ENCODE assay signal across 6 cellular contexts in genomic region chr5:11616624-11617023, GRCh38.
A peak's percentile ranks its signal among the peaks of the same experiment; 100 is the strongest.
DNase-seq lines count a peak whose midpoint lies in the region; ATAC-seq and TF ChIP-seq lines count a peak whose summit lies in the region.
"Not testable (repeated sequence)": the region's sequence is repeated elsewhere in the genome, so short reads cannot be mapped to it uniquely, and the experiment has no call there.

No MANE protein-coding gene starts in this region.

- H3K9me3 ChIP-seq in Caco-2; heart left ventricle; right cardiac atrium (ENCODE audit: control insufficient read depth, low read length): not testable (repeated sequence)

- WGBS in heart left ventricle, 4 donors: 33 to 43% (median 34%) methylated on average over 7 of the region's 7 CpGs
- WGBS in right cardiac atrium: 33% methylated on average over 7 of the region's 7 CpGs

- POLR2A ChIA-PET in Caco-2 (lab: Charles Lee): not testable (repeated sequence)

- H3K4me3 Mint-ChIP-seq in Caco-2 (ENCODE audit: unreplicated experiment); progenitor cell of endocrine pancreas (ENCODE audit: low read depth): not testable (repeated sequence)

- intact Hi-C loops in Caco-2 (cut with micrococcal nuclease; ENCODE audit: unreplicated experiment): loop anchor here (2.0 to 5.0 kb wide), 2 partner anchors 20 to 324 kb away; no protein-coding TSS in a partner anchor
- intact Hi-C loops in Right ventricle myocardium inferior (cut with DNase I); right cardiac atrium (cut with DNase I): not testable (repeated sequence)
- intact Hi-C loops in heart left ventricle (cut with DNase I): loop anchor here in 4 of 10 donors (5.0 to 10.0 kb wide), 4 partner anchors 232 to 922 kb away; no protein-coding TSS in a partner anchor
- intact Hi-C loops in left cardiac atrium (cut with DNase I): loop anchor here in 1 of 2 donors (5.0 to 10.0 kb wide), 2 partner anchors 349 to 922 kb away; no protein-coding TSS in a partner anchor

- not testable (repeated sequence) for H3K36me3 ChIP-seq in Caco-2 (ENCODE audit: control insufficient read depth, insufficient read depth, low read length); heart left ventricle

- TF ChIP-seq CTCF in Caco-2 (IDR thresholded peaks at IDR 0.05; ENCODE audit: insufficient read depth in 1 of 2, low read depth in 1 of 2, low read length in 1 of 2, severe bottlenecking in 1 of 2, unreplicated experiment in 1 of 2); heart left ventricle (IDR thresholded peaks at IDR 0.05); progenitor cell of endocrine pancreas (IDR thresholded peaks at IDR 0.05; ENCODE audit: unreplicated experiment): not testable (repeated sequence)

- peaks cover 15% of the 10 kb centered on the region for H3K9me3 Mint-ChIP-seq in Caco-2 (ENCODE audit: unreplicated experiment)
- not testable (repeated sequence) for H3K9me3 Mint-ChIP-seq in progenitor cell of endocrine pancreas (ENCODE audit: low read depth)

- not testable (repeated sequence) for H3K27me3 ChIP-seq in Caco-2 (replicated peaks; ENCODE audit: control insufficient read depth, insufficient read depth, low read length); heart left ventricle; right cardiac atrium (ENCODE audit: control insufficient read depth, insufficient read depth)

- H3K27ac Mint-ChIP-seq in Caco-2 (ENCODE audit: unreplicated experiment): peak overlapping the region; percentile 3
- peak overlapping the region; percentile 62 for H3K27ac Mint-ChIP-seq in progenitor cell of endocrine pancreas

- peak overlapping the region in 2 of 12 donors; percentile 35 to 36 for H3K27ac ChIP-seq in heart left ventricle
- not testable (repeated sequence) for H3K27ac ChIP-seq in right cardiac atrium (ENCODE audit: low read length)

- peak in 1 of 2 experiments; percentile 3 for DNase-seq in Caco-2
- DNase-seq in Right ventricle myocardium inferior (ENCODE audit: missing footprints); left cardiac atrium; right cardiac atrium; progenitor cell of endocrine pancreas (ENCODE audit: low spot score, unreplicated experiment): not testable (repeated sequence)
- DNase-seq in heart left ventricle: peak in 4 of 5 donors; percentile 13 to 46 (median 20)

- peak; percentile 68 for ATAC-seq in Right ventricle myocardium inferior
- ATAC-seq in heart left ventricle: peak; percentile 54 to 79 (median 70)
- peak; percentile 64 to 72 for ATAC-seq in left cardiac atrium
- ATAC-seq in right cardiac atrium: peak; percentile 50 to 56

- H3K4me1 Mint-ChIP-seq in Caco-2 (ENCODE audit: low read depth, unreplicated experiment): peaks cover 14% of the 10 kb centered on the region
- H3K4me1 Mint-ChIP-seq in progenitor cell of endocrine pancreas (ENCODE audit: low read depth): not testable (repeated sequence)

- not testable (repeated sequence) for H3K4me1 ChIP-seq in Caco-2; heart left ventricle; right cardiac atrium (ENCODE audit: control insufficient read depth, insufficient read depth, low read length)

- not testable (repeated sequence) for H3K36me3 Mint-ChIP-seq in Caco-2 (ENCODE audit: insufficient read depth, unreplicated experiment); progenitor cell of endocrine pancreas (ENCODE audit: insufficient read depth)

- H3K4me3 ChIP-seq in Caco-2 (ENCODE audit: low read depth, low read length); heart left ventricle; right cardiac atrium (ENCODE audit: low read length): not testable (repeated sequence)

- not testable (repeated sequence) for BruUV-seq in Caco-2 (replicated peaks; lab: Mats Ljungman, UMichigan)

- H3K27me3 Mint-ChIP-seq in Caco-2 (ENCODE audit: insufficient read depth, unreplicated experiment); progenitor cell of endocrine pancreas: not testable (repeated sequence)

- CTCF ChIA-PET in Caco-2 (lab: Charles Lee): not testable (repeated sequence)

- TF ChIP-seq POLR2A in heart left ventricle (IDR thresholded peaks at IDR 0.05): not testable (repeated sequence)
